ENCODE assay signal across 17 cellular contexts in the genomic region with DNA sequence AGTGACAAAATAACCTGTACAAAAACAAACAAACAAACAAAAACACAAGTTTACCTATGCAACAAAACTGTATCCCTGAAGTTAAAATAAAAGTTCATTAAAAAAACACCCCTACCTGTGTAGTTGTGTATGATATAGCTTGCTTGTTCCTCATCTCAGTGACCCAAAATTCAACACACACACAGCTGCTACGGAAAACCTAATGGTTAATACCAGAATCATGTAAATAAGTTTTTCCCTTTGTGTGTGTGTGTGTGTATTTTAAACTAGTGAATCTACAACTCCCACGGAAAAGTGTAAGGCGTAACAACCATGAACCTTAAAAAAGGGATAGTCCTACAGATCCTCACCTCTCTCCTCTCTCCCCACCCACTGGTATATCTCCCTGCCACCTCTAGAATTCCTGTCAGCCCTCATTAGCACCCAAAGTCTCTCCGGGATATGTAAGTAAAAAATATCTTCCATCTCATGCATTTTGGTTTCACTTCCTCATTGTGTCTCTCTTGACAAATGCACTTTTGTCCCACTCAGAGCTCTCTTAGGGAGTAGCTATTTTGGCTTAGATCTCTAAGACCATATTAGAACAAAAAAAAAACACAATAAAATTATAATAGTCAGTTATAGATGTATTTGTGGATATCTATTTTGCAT.
A peak's percentile ranks its signal among the peaks of the same experiment; 100 is the strongest.
DNase-seq lines count a peak whose midpoint lies in the region; ATAC-seq, FAIRE-seq and TF ChIP-seq lines count a peak whose summit lies in the region.
"Had no signal": no experiment of that assay in that cellular context is flagged by ENCODE, and none has a peak within 500 bp of the region (broad histone marks: within the 10 kb centered on the region; RNA-seq: fewer than 3 reads in every experiment).

No MANE protein-coding gene starts in this region.

- H3K9me1 ChIP-seq in endothelial cell of umbilical vein (replicated peaks; ENCODE audit: control insufficient read depth, extremely low read depth, insufficient read depth, low read length) = no peaks in the 10 kb centered on the region

- H4K20me1 ChIP-seq in endothelial cell of umbilical vein (replicated peaks; ENCODE audit: control insufficient read depth, extremely low read depth, insufficient read depth, low read length) = no peaks in the 10 kb centered on the region

- dilution Hi-C loops in endothelial cell of umbilical vein (cut with MboI; ENCODE audit: extremely low pct_ligation_motif_present, low sequenced_read_pairs) = no loop called here

- DNase-seq in NAMALWA (ENCODE audit: low spot score) (peak; percentile 78), endothelial cell of umbilical vein (ENCODE audit: low read depth, low spot score) (no peak), D341Med (ENCODE audit: low spot score) (no peak), RKO (ENCODE audit: low spot score) (no peak), SHP77 (lab: John Stamatoyannopoulos, UW) (no peak)
- DNase-seq: activated CD8-positive, alpha-beta T cell treated with anti-CD3 and anti-CD28 coated beads for 36 hours; activated gamma-delta T cell treated with Interleukin-2 at 50 U/mL for 16 hours; CD4-positive, alpha-beta memory T cell; effector CD4-positive, alpha-beta T cell; foreskin melanocyte; NCI-H2029; T-helper 9 cell; thyroid gland had no signal

- no peak overlapping the region for H3K27ac ChIP-seq in endothelial cell of umbilical vein (ENCODE audit: insufficient read depth, low read depth, low read length)
- H3K27ac ChIP-seq: parathyroid adenoma, thyroid gland had no signal

- peak overlapping the region; percentile 57 for H2AFZ ChIP-seq in endothelial cell of umbilical vein (ENCODE audit: low read depth, low read length)
- H2AFZ ChIP-seq: parathyroid adenoma had no signal

- BruUV-seq in endothelial cell of umbilical vein (replicated peaks; lab: Mats Ljungman, UMichigan) = no TSS peak

- no peaks in the 10 kb centered on the region for H3K4me1 ChIP-seq in endothelial cell of umbilical vein (ENCODE audit: control insufficient read depth, extremely low read depth, insufficient read depth, low read length)
- H3K4me1 ChIP-seq: parathyroid adenoma, thyroid gland had no signal

- H3K4me3 ChIP-seq in endothelial cell of umbilical vein (replicated peaks in 1 of 3; ENCODE audit: insufficient read depth in 1 of 3, low read depth in 1 of 3, low read length in 3 of 3) = no peak overlapping the region
- H3K4me3 ChIP-seq: thyroid gland had no signal

- no peak overlapping the region for H3K4me2 ChIP-seq in endothelial cell of umbilical vein (ENCODE audit: insufficient read depth, low read length)

- H3K79me2 ChIP-seq in endothelial cell of umbilical vein (ENCODE audit: control insufficient read depth, insufficient read depth, low read length) = no peaks in the 10 kb centered on the region
- H3K79me2 ChIP-seq: parathyroid adenoma had no signal

- no peaks in the 10 kb centered on the region for H3K27me3 ChIP-seq in endothelial cell of umbilical vein (ENCODE audit: control insufficient read depth in 2 of 2, insufficient read depth in 2 of 2, low read length in 2 of 2)
- H3K27me3 ChIP-seq: thyroid gland had no signal

- no peaks in the 10 kb centered on the region for H3K36me3 ChIP-seq in endothelial cell of umbilical vein (ENCODE audit: control insufficient read depth in 2 of 2, extremely low read depth in 1 of 2, insufficient read depth in 2 of 2, low read length in 2 of 2)
- H3K36me3 ChIP-seq: thyroid gland had no signal

- no peak overlapping the region for H3K9ac ChIP-seq in endothelial cell of umbilical vein (replicated peaks; ENCODE audit: extremely low read depth, insufficient read depth, low read length)
- H3K9ac ChIP-seq: parathyroid adenoma had no signal

- CTCF ChIA-PET in endothelial cell of umbilical vein (lab: Charles Lee) = interaction anchor here (0.9 kb wide), 1 partner anchor 20 kb away, joined by 3 read pairs; no protein-coding TSS in a partner anchor

- no peak for TF ChIP-seq POLR2A in endothelial cell of umbilical vein (IDR thresholded peaks at IDR 0.05; ENCODE audit: low read depth, low read length)

- intact Hi-C loops in endothelial cell of umbilical vein (cut with micrococcal nuclease) = no loop called here

- H3K9me3 ChIP-seq in endothelial cell of umbilical vein (replicated peaks; ENCODE audit: control insufficient read depth, insufficient read depth, low read length) = no peaks in the 10 kb centered on the region
- H3K9me3 ChIP-seq: thyroid gland had no signal

- POLR2A ChIA-PET in endothelial cell of umbilical vein (lab: Charles Lee) = no interaction called here

- FAIRE-seq in endothelial cell of umbilical vein (lab: Jason Lieb, UNC) = no peak

- no peak for TF ChIP-seq CTCF in endothelial cell of umbilical vein (IDR thresholded peaks at IDR 0.05; ENCODE audit: extremely low read depth in 1 of 2, insufficient read depth in 1 of 2, low read depth in 1 of 2, low read length in 2 of 2)

- peak; percentile 88 for ATAC-seq in GM19043 (IDR thresholded peaks at IDR 0.05; ENCODE audit: low read depth, unreplicated experiment)
- ATAC-seq in HG02852 (IDR thresholded peaks at IDR 0.05; ENCODE audit: unreplicated experiment) = peak; percentile 64
- ATAC-seq in HG03045 (IDR thresholded peaks at IDR 0.05; ENCODE audit: unreplicated experiment) = no peak
- ATAC-seq: activated CD8-positive, alpha-beta T cell treated with anti-CD3 and anti-CD28 coated beads for 36 hours had no signal

TF ChIP-seq in endothelial cell of umbilical vein, 7 proteins besides CTCF, POLR2A, EP300 and RAD21:
- no peak for TF ChIP-seq EZH2 (IDR thresholded peaks at IDR 0.05; ENCODE audit: borderline replicate concordance, low read depth, low read length, severe bottlenecking)
- no peak for TF ChIP-seq GATA2 (IDR thresholded peaks at IDR 0.05; ENCODE audit: insufficient read depth, insufficient read length, low read depth, low read length)
- no peak for TF ChIP-seq FOS (IDR thresholded peaks at IDR 0.05; ENCODE audit: borderline replicate concordance, insufficient read depth, low read length)
- TF ChIP-seq MYC (IDR thresholded peaks at IDR 0.05; ENCODE audit: low read depth, low read length) = no peak
- TF ChIP-seq MAX (IDR thresholded peaks at IDR 0.05; ENCODE audit: insufficient read depth, insufficient read length) = no peak
- TF ChIP-seq JUN (IDR thresholded peaks at IDR 0.05; ENCODE audit: borderline replicate concordance, insufficient read depth, insufficient read length, low read depth) = no peak
- TF ChIP-seq POLR2AphosphoS5 (IDR thresholded peaks at IDR 0.05; ENCODE audit: insufficient read depth, low read depth, low read length) = no peak
